Comparison of ENCODE assay signal across 14 cellular contexts in the genomic region with DNA sequence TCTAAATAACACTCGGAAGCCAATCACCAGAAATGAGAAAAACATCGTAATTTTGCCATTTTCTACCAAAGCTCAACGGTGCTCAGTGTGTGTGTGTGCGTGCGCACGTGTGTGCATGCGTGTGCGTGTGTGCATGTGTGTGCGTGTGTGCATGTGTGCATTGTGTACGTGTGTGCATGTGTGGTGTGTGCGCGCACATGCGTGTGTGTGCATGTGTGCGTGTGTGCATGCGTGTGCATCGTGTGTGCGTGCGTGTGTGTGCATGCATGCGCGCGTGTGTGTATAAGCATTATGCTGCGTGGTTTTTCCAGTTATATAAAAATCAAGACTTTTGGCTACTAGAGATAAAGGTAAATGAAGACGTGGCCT.
A peak's percentile ranks its signal among the peaks of the same experiment; 100 is the strongest.
DNase-seq lines count a peak whose midpoint lies in the region; ATAC-seq and TF ChIP-seq lines count a peak whose summit lies in the region.
"Had no signal": no experiment of that assay in that cellular context is flagged by ENCODE, and none has a peak within 500 bp of the region (broad histone marks: within the 10 kb centered on the region; RNA-seq: fewer than 3 reads in every experiment).

No MANE protein-coding gene starts in this region.

- no peak overlapping the region for H3K14ac ChIP-seq in trophoblast cell (ENCODE audit: low read length)

- H3K27me3 ChIP-seq in Karpas-422 (ENCODE audit: low read length) (no peaks in the 10 kb centered on the region), trophoblast cell (ENCODE audit: insufficient read depth, low read length) (no peaks in the 10 kb centered on the region)
- H3K27me3 ChIP-seq: BLaER1 treated with 17β-estradiol and CSF1 and Interleukin-3, amounts not matched to agents 10 nM and 100 nM had no signal

- no peak overlapping the region for H4K8ac ChIP-seq in trophoblast cell (ENCODE audit: low read depth, low read length)

- no peak overlapping the region for H2AK5ac ChIP-seq in trophoblast cell (ENCODE audit: low read length)

- H2AFZ ChIP-seq in Karpas-422 (ENCODE audit: low read length), result no peak overlapping the region
- H2AFZ ChIP-seq in trophoblast cell (ENCODE audit: insufficient read depth, low read length, poor library complexity), result no peak overlapping the region

- H3K27me3 Mint-ChIP-seq in endothelial cell (ENCODE audit: unreplicated experiment), result peaks cover 15% of the 10 kb centered on the region
- H3K27me3 Mint-ChIP-seq: CD4-positive, CD25-positive, alpha-beta regulatory T cell had no signal

- peaks cover 36% of the 10 kb centered on the region for H3K4me1 Mint-ChIP-seq in endothelial cell (ENCODE audit: unreplicated experiment)
- H3K4me1 Mint-ChIP-seq: CD4-positive, CD25-positive, alpha-beta regulatory T cell had no signal

- H3K9me3 Mint-ChIP-seq in endothelial cell (ENCODE audit: unreplicated experiment), result no peaks in the 10 kb centered on the region
- H3K9me3 Mint-ChIP-seq: CD4-positive, CD25-positive, alpha-beta regulatory T cell had no signal

- no peak overlapping the region for H3K18ac ChIP-seq in trophoblast cell (ENCODE audit: low read length)

- peaks cover 4% of the 10 kb centered on the region for H3K36me3 Mint-ChIP-seq in endothelial cell (ENCODE audit: low read depth, unreplicated experiment)
- H3K36me3 Mint-ChIP-seq: CD4-positive, CD25-positive, alpha-beta regulatory T cell had no signal

- no peaks in the 10 kb centered on the region for H3K9me2 ChIP-seq in Karpas-422 (replicated peaks; ENCODE audit: insufficient read depth, low read length)

- H3K23ac ChIP-seq in trophoblast cell (ENCODE audit: low read length), result no peak overlapping the region

- H3K4me3 ChIP-seq in Karpas-422 (ENCODE audit: low read length) (no peak overlapping the region), trophoblast cell (ENCODE audit: low read depth, low read length) (peak overlapping the region; percentile 57)
- H3K4me3 ChIP-seq: BLaER1 treated with 17β-estradiol and CSF1 and Interleukin-3, amounts not matched to agents 10 nM and 100 nM had no signal

- peak; percentile 34 for DNase-seq in activated effector memory CD4-positive, alpha-beta T cell treated with anti-CD3 and anti-CD28 coated beads, Interleukin-2, amount 50 U/mL, for 16 hours
- DNase-seq in activated effector memory CD4-positive, alpha-beta T cell treated with Interleukin-2 at 50 U/mL for 16 hours, result no peak
- DNase-seq in Karpas-422, result peak; percentile 11
- no peak for DNase-seq in endothelial cell (ENCODE audit: low spot score)
- DNase-seq in trophoblast cell, result no peak
- no peak for DNase-seq in Ammon's horn (ENCODE audit: low spot score)
- no peak for DNase-seq in activated CD4-positive, CD25-positive, alpha-beta regulatory T cell treated with anti-CD3 and anti-CD28 coated beads, Interleukin-2, amount 50 U/mL, for 72 hours
- DNase-seq: 8988T; AML-193; Calu3; CD4-positive, CD25-positive, alpha-beta regulatory T cell; DMS 273 treated with DMSO at 0.1 percent for 48 hours had no signal

- no peak overlapping the region for H3K9ac ChIP-seq in Karpas-422 (ENCODE audit: low read length)
- H3K9ac ChIP-seq in trophoblast cell (ENCODE audit: low read length), result no peak overlapping the region
- H3K9ac ChIP-seq: BLaER1 treated with 17β-estradiol and CSF1 and Interleukin-3, amounts not matched to agents 10 nM and 100 nM had no signal

- H3K36me3 ChIP-seq in Karpas-422 (ENCODE audit: insufficient read depth, low read length), result no peaks in the 10 kb centered on the region
- no peaks in the 10 kb centered on the region for H3K36me3 ChIP-seq in trophoblast cell (ENCODE audit: control insufficient read depth in 1 of 2, insufficient read depth in 2 of 2, low read length in 2 of 2)
- H3K36me3 ChIP-seq: BLaER1 treated with 17β-estradiol and CSF1 and Interleukin-3, amounts not matched to agents 10 nM and 100 nM had no signal

- H3K4me3 Mint-ChIP-seq in endothelial cell (ENCODE audit: unreplicated experiment), result peak overlapping the region; percentile 59
- H3K4me3 Mint-ChIP-seq: CD4-positive, CD25-positive, alpha-beta regulatory T cell had no signal

- H3K4ac ChIP-seq in trophoblast cell (ENCODE audit: low read depth, low read length), result no peak overlapping the region

- H3K4me2 ChIP-seq in Karpas-422 (ENCODE audit: low read depth, low read length, poor library complexity, severe bottlenecking) (no peak overlapping the region), trophoblast cell (ENCODE audit: low read length) (no peak overlapping the region)
- H3K4me2 ChIP-seq: BLaER1 treated with 17β-estradiol and CSF1 and Interleukin-3, amounts not matched to agents 10 nM and 100 nM had no signal

- no peaks in the 10 kb centered on the region for H4K20me1 ChIP-seq in Karpas-422 (ENCODE audit: insufficient read depth, low read depth, low read length)

- H3K79me2 ChIP-seq in Karpas-422 (ENCODE audit: low read length), result no peaks in the 10 kb centered on the region
- no peaks in the 10 kb centered on the region for H3K79me2 ChIP-seq in trophoblast cell (ENCODE audit: control insufficient read depth, insufficient read depth, low read length, poor library complexity)

- H2BK120ac ChIP-seq in trophoblast cell (ENCODE audit: insufficient read depth, low read length, poor library complexity), result no peak overlapping the region

- H3K27ac ChIP-seq in Karpas-422 (ENCODE audit: low read length), result no peak overlapping the region
- H3K27ac ChIP-seq in trophoblast cell (ENCODE audit: low read depth, low read length), result no peak overlapping the region
- H3K27ac ChIP-seq: BLaER1 treated with 17β-estradiol and CSF1 and Interleukin-3, amounts not matched to agents 10 nM and 100 nM had no signal

- H4K91ac ChIP-seq in trophoblast cell (ENCODE audit: low read depth, low read length), result no peak overlapping the region

- peak overlapping the region; percentile 79 for H3K27ac Mint-ChIP-seq in endothelial cell (ENCODE audit: unreplicated experiment)
- H3K27ac Mint-ChIP-seq: CD4-positive, CD25-positive, alpha-beta regulatory T cell had no signal

- H3K9me3 ChIP-seq in Karpas-422 (ENCODE audit: low read length) (no peaks in the 10 kb centered on the region), trophoblast cell (ENCODE audit: insufficient read depth, low read depth, low read length) (peaks cover 2% of the 10 kb centered on the region)
- H3K9me3 ChIP-seq: BLaER1 treated with 17β-estradiol and CSF1 and Interleukin-3, amounts not matched to agents 10 nM and 100 nM had no signal

- ATAC-seq in GM18502 (IDR thresholded peaks at IDR 0.05; ENCODE audit: poor library complexity, unreplicated experiment), result no peak

- H4K12ac ChIP-seq in trophoblast cell (ENCODE audit: low read depth, low read length), result no peak overlapping the region

- TF ChIP-seq CTCF in endothelial cell (IDR thresholded peaks at IDR 0.05; ENCODE audit: unreplicated experiment), result no peak

- peaks cover 5% of the 10 kb centered on the region for H3K4me1 ChIP-seq in Karpas-422 (ENCODE audit: low read length)
- H3K4me1 ChIP-seq in trophoblast cell (ENCODE audit: control insufficient read depth in 1 of 2, insufficient read depth in 2 of 2, low read length in 2 of 2), result peaks cover 6 to 13% of the 10 kb centered on the region in 2 experiments

- H2BK12ac ChIP-seq in trophoblast cell (ENCODE audit: low read length), result no peak overlapping the region

- no peak overlapping the region for H2BK5ac ChIP-seq in trophoblast cell (ENCODE audit: low read depth, low read length, poor library complexity)

- no peaks in the 10 kb centered on the region for H3K79me1 ChIP-seq in trophoblast cell (ENCODE audit: low read length)

- WGBS in trophoblast cell (ENCODE audit: extremely low coverage, insufficient coverage, insufficient read length), result no CpG with 5 or more reads among the region's 23 CpGs

Comparison
In these comparisons a context has a peak if more than half of its experiments do, and no peak if none do; other contexts are left out.
1. DNase-seq: peak in activated effector memory CD4-positive, alpha-beta T cell treated with anti-CD3 and anti-CD28 coated beads, Interleukin-2, amount 50 U/mL, for 16 hours (single experiment) and Karpas-422 (single experiment); none in activated effector memory CD4-positive, alpha-beta T cell treated with Interleukin-2 at 50 U/mL for 16 hours (single experiment), endothelial cell (single experiment), trophoblast cell (0 of 2), Ammon's horn (single experiment) and activated CD4-positive, CD25-positive, alpha-beta regulatory T cell treated with anti-CD3 and anti-CD28 coated beads, Interleukin-2, amount 50 U/mL, for 72 hours (single experiment).